ENCODE assay signal across 16 cellular contexts in genomic region chr13:41461527-41462124, GRCh38. TPM values are rescaled to one million over a fixed set of nuclear protein-coding genes. Genes with fewer than 3 reads are reported as not detected.
DNase-seq lines count a peak whose midpoint lies in the region; ATAC-seq, FAIRE-seq and TF ChIP-seq lines count a peak whose summit lies in the region.
"Had no signal": no experiment of that assay in that cellular context is flagged by ENCODE, and none has a peak within 500 bp of the region (broad histone marks: within the 10 kb centered on the region; RNA-seq: fewer than 3 reads in every experiment).

No MANE protein-coding gene starts in this region.

- H3K27ac ChIP-seq in CD8-positive, alpha-beta T cell (ENCODE audit: low read depth, low read length): peak overlapping the region; percentile 9
- H3K27ac ChIP-seq in GM12878 (ENCODE audit: control insufficient read depth, insufficient read depth) (no peak overlapping the region), neutrophil (peak overlapping the region; percentile 63)
- H3K27ac ChIP-seq: hepatocyte, prostate gland had no signal

- peak overlapping the region; percentile 99 for H3K27ac Mint-ChIP-seq in CD8-positive, alpha-beta T cell
- H3K27ac Mint-ChIP-seq in IgD-negative memory B cell: peak overlapping the region; percentile 53 to 89 (median 86)
- H3K27ac Mint-ChIP-seq: memory B cell had no signal

- H3K4me3 ChIP-seq in CD8-positive, alpha-beta T cell (ENCODE audit: low read depth, low read length): peak overlapping the region; percentile 43
- H3K4me3 ChIP-seq in GM12878 (no peak overlapping the region), neutrophil (ENCODE audit: low read depth in 1 of 2, low read length in 1 of 2) (no peak overlapping the region)
- H3K4me3 ChIP-seq: HAP-1, hepatocyte had no signal

- no peaks in the 10 kb centered on the region for H3K9me3 Mint-ChIP-seq in CD8-positive, alpha-beta T cell
- no peaks in the 10 kb centered on the region for H3K9me3 Mint-ChIP-seq in IgD-negative memory B cell
- H3K9me3 Mint-ChIP-seq: memory B cell had no signal

- TF ChIP-seq CTCF in CD8-positive, alpha-beta T cell (IDR thresholded peaks at IDR 0.05): no peak
- TF ChIP-seq CTCF in GM12878 (IDR thresholded peaks at IDR 0.05 in 2 of 3, conservative IDR thresholded peaks at IDR 0.05 in 1 of 3; ENCODE audit: control insufficient read depth in 2 of 3, extremely low read depth in 1 of 3, insufficient read depth in 1 of 3, low read depth in 3 of 3, low read length in 3 of 3) (no peak), neutrophil (IDR thresholded peaks at IDR 0.05) (no peak)

- H3K36me3 ChIP-seq in CD8-positive, alpha-beta T cell (ENCODE audit: insufficient read depth, low read length): peaks cover 4% of the 10 kb centered on the region
- no peaks in the 10 kb centered on the region; a peak in 1 of 4 replicates for H3K36me3 ChIP-seq in GM12878 (ENCODE audit: control insufficient read depth in 2 of 2, insufficient read depth in 2 of 2, low read length in 1 of 2)
- no peaks in the 10 kb centered on the region for H3K36me3 ChIP-seq in neutrophil
- H3K36me3 ChIP-seq: HAP-1, prostate gland had no signal

- no peaks in the 10 kb centered on the region for H3K27me3 Mint-ChIP-seq in CD8-positive, alpha-beta T cell (ENCODE audit: low read depth)
- peaks cover 28% of the 10 kb centered on the region for H3K27me3 Mint-ChIP-seq in IgD-negative memory B cell

- POLR2A ChIA-PET in CD8-positive, alpha-beta T cell (lab: Charles Lee): interaction anchor here (0.6 to 4.1 kb wide), 4 partner anchors 31 to 820 kb away, joined by 3 to 26 read pairs (median 3); no protein-coding TSS in a partner anchor
- POLR2A ChIA-PET in GM12878 (lab: Charles Lee) (no interaction called here), HEK293T (lab: Yijun Ruan, JAX) (no interaction called here)

- WGBS in GM12878 (ENCODE audit: insufficient coverage, insufficient replicate concordance, low lambda C conversion rate, missing lambda C conversion rate): 90% methylated on average over 3 of the region's 3 CpGs

- DNase-seq in CD8-positive, alpha-beta T cell: no peak
- DNase-seq in GM12878 (ENCODE audit: low read depth, low spot score) (no peak), NCI-H2171 (lab: John Stamatoyannopoulos, UW) (no peak), HEK293T (ENCODE audit: extremely low spot score) (no peak)
- DNase-seq: DMS 273 treated with DMSO at 0.1 percent for 48 hours, stomach, SW 1271 had no signal

- no peaks in the 10 kb centered on the region for H4K20me1 ChIP-seq in GM12878 (ENCODE audit: control insufficient read depth, insufficient read depth)

- H3K4me1 ChIP-seq in CD8-positive, alpha-beta T cell (ENCODE audit: insufficient read depth, low read length): peaks cover 70% of the 10 kb centered on the region
- peaks cover 78% of the 10 kb centered on the region for H3K4me1 ChIP-seq in GM12878 (ENCODE audit: control insufficient read depth, insufficient read depth, low read length)
- H3K4me1 ChIP-seq in neutrophil (ENCODE audit: control insufficient read depth in 1 of 2, insufficient read depth in 1 of 2, low read depth in 1 of 2, low read length in 1 of 2): peaks cover 75 to 79% of the 10 kb centered on the region in 2 experiments
- H3K4me1 ChIP-seq: prostate gland had no signal

- SMC1A ChIA-PET in GM12878 (lab: Charles Lee; ENCODE audit: uncharacterized antibody, unreplicated experiment): no interaction called here

- intact Hi-C loops in CD8-positive, alpha-beta T cell (cut with DNase I, micrococcal nuclease): loop anchor here in 1 of 2 experiments (10.0 kb wide), 3 partner anchors 397 to 813 kb away; partner anchors contain the start of genes AKAP11, MRPS31 and WBP4
- intact Hi-C loops in GM12878 (cut with micrococcal nuclease; ENCODE audit: unreplicated experiment): no loop called here

- no peak for ATAC-seq in CD8-positive, alpha-beta T cell
- ATAC-seq in GM12878 (no peak), GM19023 (IDR thresholded peaks at IDR 0.05; ENCODE audit: unreplicated experiment) (no peak)

- no peak for TF ChIP-seq EP300 in GM12878 (IDR thresholded peaks at IDR 0.05; ENCODE audit: borderline replicate concordance in 1 of 2, control insufficient read depth in 1 of 2, low read depth in 2 of 2, low read length in 2 of 2)

- no peak overlapping the region for H3K9ac ChIP-seq in GM12878 (ENCODE audit: control insufficient read depth, insufficient read depth, low read length)

- H3K36me3 Mint-ChIP-seq in CD8-positive, alpha-beta T cell: peaks cover 60% of the 10 kb centered on the region
- H3K36me3 Mint-ChIP-seq in IgD-negative memory B cell: no peaks in the 10 kb centered on the region
- H3K36me3 Mint-ChIP-seq: memory B cell had no signal

- peak overlapping the region; percentile 88 for H3K4me3 Mint-ChIP-seq in CD8-positive, alpha-beta T cell
- peak overlapping the region in 3 of 4 donors; percentile 61 to 67 (median 63) for H3K4me3 Mint-ChIP-seq in IgD-negative memory B cell
- H3K4me3 Mint-ChIP-seq: memory B cell had no signal

- no TSS peak for BruUV-seq in GM12878 (replicated peaks; lab: Mats Ljungman, UMichigan)

- H2AFZ ChIP-seq in GM12878 (ENCODE audit: control insufficient read depth, low read depth, low read length): no peak overlapping the region; the same call in 1 of the 2 replicates
- H2AFZ ChIP-seq: hepatocyte had no signal

- peak overlapping the region; percentile 10; the same call in 1 of the 2 replicates for H3K4me2 ChIP-seq in GM12878 (ENCODE audit: control insufficient read depth, insufficient read depth)
- H3K4me2 ChIP-seq: hepatocyte had no signal

- H3K27me3 ChIP-seq in CD8-positive, alpha-beta T cell (ENCODE audit: insufficient read depth, low read length): no peaks in the 10 kb centered on the region
- peaks cover 0 to 6% of the 10 kb centered on the region in 2 experiments; a peak in 2 of 4 replicates for H3K27me3 ChIP-seq in GM12878 (replicated peaks in 1 of 2; ENCODE audit: control insufficient read depth in 2 of 2, insufficient read depth in 2 of 2, low read length in 1 of 2)
- peaks cover 8% of the 10 kb centered on the region for H3K27me3 ChIP-seq in neutrophil

- CTCF ChIA-PET in CD8-positive, alpha-beta T cell (lab: Charles Lee): interaction anchor here (0.7 to 4.0 kb wide), 4 partner anchors 31 to 216 kb away, joined by 3 to 9 read pairs (median 4); no protein-coding TSS in a partner anchor
- CTCF ChIA-PET in GM12878 (lab: Yijun Ruan, JAX): no interaction called here
- CTCF ChIA-PET in HEK293T (lab: Yijun Ruan, JAX): no interaction called here

- no peak for TF ChIP-seq RAD21 in GM12878 (IDR thresholded peaks at IDR 0.05; ENCODE audit: insufficient read depth, low read depth, low read length)

- no peak for FAIRE-seq in GM12878 (lab: Jason Lieb, UNC)
- FAIRE-seq: endometrium, HTR-8/SVneo had no signal

- no peaks in the 10 kb centered on the region for H3K9me3 ChIP-seq in CD8-positive, alpha-beta T cell (ENCODE audit: low read length)
- no peaks in the 10 kb centered on the region for H3K9me3 ChIP-seq in GM12878 (replicated peaks; ENCODE audit: control insufficient read depth, insufficient read depth, low read length)
- no peaks in the 10 kb centered on the region for H3K9me3 ChIP-seq in neutrophil
- H3K9me3 ChIP-seq: HAP-1, prostate gland, stomach had no signal

- in situ Hi-C loops in GM12878 (cut with MboI): no loop called here

- no peak for TF ChIP-seq POLR2A in GM12878 (IDR thresholded peaks at IDR 0.05; ENCODE audit: low read depth, low read length)

- H3K79me2 ChIP-seq in GM12878 (ENCODE audit: control insufficient read depth, insufficient read depth, low read length): peaks cover 2% of the 10 kb centered on the region; the same call in 1 of the 2 replicates
- H3K79me2 ChIP-seq: hepatocyte had no signal

- H3K4me1 Mint-ChIP-seq in CD8-positive, alpha-beta T cell (ENCODE audit: low read depth): peaks cover 78% of the 10 kb centered on the region
- H3K4me1 Mint-ChIP-seq in IgD-negative memory B cell: peaks cover 50 to 56% (median 53%) of the 10 kb centered on the region in 3 donors

- RAD21 ChIA-PET in GM12878 (lab: Charles Lee; ENCODE audit: unreplicated experiment): no interaction called here

TF ChIP-seq in GM12878, 131 proteins besides CTCF, POLR2A, EP300 and RAD21:
- TF ChIP-seq SPI1 (IDR thresholded peaks at IDR 0.05; ENCODE audit: borderline replicate concordance, insufficient read depth, low read depth, low read length): peak; percentile 85
- TF ChIP-seq ZNF384 (IDR thresholded peaks at IDR 0.05; ENCODE audit: borderline replicate concordance, low read depth, low read length): no peak

TF ChIP-seq in HEK293T, 16 proteins besides CTCF, POLR2A, EP300 and RAD21:
- TF ChIP-seq SUZ12 (IDR thresholded peaks at IDR 0.05) (no peak), FOXK2 (IDR thresholded peaks at IDR 0.05) (no peak), NFRKB (IDR thresholded peaks at IDR 0.05) (no peak), CTBP1 (IDR thresholded peaks at IDR 0.05; ENCODE audit: borderline replicate concordance) (no peak), SP1 (IDR thresholded peaks at IDR 0.05) (no peak), L3MBTL2 (conservative IDR thresholded peaks at IDR 0.05) (no peak), ARNT (IDR thresholded peaks at IDR 0.05) (no peak), HDGF (IDR thresholded peaks at IDR 0.05; ENCODE audit: borderline replicate concordance) (no peak), BHLHE40 (IDR thresholded peaks at IDR 0.05; ENCODE audit: borderline replicate concordance) (no peak)

RNA-seq across cellular contexts. Expression of gene RGCC, which starts 4.3 kb away (rescaled TPM):
- 100 to 1,000 TPM; 578 to 581 TPM for total RNA-seq in CD8-positive, alpha-beta T cell
- polyA plus RNA-seq in IgD-negative memory B cell (6.8 TPM), GM12878 (2011; rRNA removed) (0.36 and 0.41 TPM in 2 replicates), GM12878 (2014; fragmentation: Illumina TruSeq; extraction: Trizol) (8.2 and 9.6 TPM in 2 replicates), GM12878 (2014; fragmentation: Nextera tagmentation; extraction: Ambion mirVana) (1 to 10 TPM; 6.2 to 9.8 TPM), GM12878 (2014; rRNA removed) (16.8 and 18.1 TPM in 2 replicates), GM12878 (2016; fragmentation: Nextera tagmentation; extraction: Ambion mirVana) (10 to 100 TPM in 1 of 2 experiments, 1 to 10 TPM in 1; 5.6 to 11.9 TPM)
- not detected in 2 replicates for total RNA-seq in GM12878 (2013; cell fraction: nucleolus; rRNA removed)
- total RNA-seq in GM12878 (2014; rRNA removed) (14.6 and 19.4 TPM in 2 replicates), GM12878 (2014; rRNA removed; fragmentation: Illumina TruSeq; extraction: Trizol) (10.0 and 11.6 TPM in 2 replicates), GM12878 (2021) (10.0 and 10.5 TPM in 2 replicates)
- 4.5 TPM for polyA plus RNA-seq in GM12878 (2011; ENCODE audit: low read depth)
- 0.39 and 0.42 TPM in 2 replicates for polyA plus RNA-seq in GM12878 (2011; cell fraction: cytosol; rRNA removed)
- polyA plus RNA-seq in GM12878 (2011; cell fraction: nucleus; rRNA removed): 0.12 and 0.54 TPM in 2 replicates
- 6.6 and 11.5 TPM in 2 replicates for polyA plus RNA-seq in GM12878 (2012)
- polyA minus RNA-seq in GM12878 (2011; rRNA and poly(A)+ RNA removed): not detected in 2 replicates
- polyA minus RNA-seq in GM12878 (2011; cell fraction: cytosol; rRNA and poly(A)+ RNA removed): not detected in 2 replicates
- polyA minus RNA-seq in GM12878 (2011; cell fraction: nucleus; rRNA and poly(A)+ RNA removed): not detected in 2 replicates

Comparison
In these comparisons a context has a peak if more than half of its experiments do, and no peak if none do; other contexts are left out.
1. RNA of gene RGCC, which starts 4.3 kb away (total RNA-seq): 578 to 581 TPM in CD8-positive, alpha-beta T cell; 10.0 to 19.4 TPM in GM12878; every median in the first group is over 10 times any median in the second.